26 cellular contexts compared by ENCODE assay signal in genomic region chr11:75238595-75239245, GRCh38. TPM values are rescaled to one million over a fixed set of nuclear protein-coding genes. Genes with fewer than 3 reads are reported as not detected.
DNase-seq lines count a peak whose midpoint lies in the region; ATAC-seq and TF ChIP-seq lines count a peak whose summit lies in the region.
"Had no signal": no experiment of that assay in that cellular context is flagged by ENCODE, and none has a peak within 500 bp of the region (broad histone marks: within the 10 kb centered on the region; RNA-seq: fewer than 3 reads in every experiment).

No MANE protein-coding gene starts in this region.

- no peaks in the 10 kb centered on the region for H3K9me3 ChIP-seq in Caco-2

- H4K20me1 ChIP-seq in GM23338 (replicated peaks; ENCODE audit: insufficient read depth) = no peaks in the 10 kb centered on the region

- no peak overlapping the region for H3K27ac Mint-ChIP-seq in Caco-2 (ENCODE audit: unreplicated experiment)
- H3K27ac Mint-ChIP-seq in progenitor cell of endocrine pancreas = no peak overlapping the region
- no peak overlapping the region for H3K27ac Mint-ChIP-seq in GM23338
- H3K27ac Mint-ChIP-seq: CD14-positive monocyte had no signal

- no peaks in the 10 kb centered on the region for H3K4me1 Mint-ChIP-seq in Caco-2 (ENCODE audit: low read depth, unreplicated experiment)
- peaks cover 3% of the 10 kb centered on the region for H3K4me1 Mint-ChIP-seq in progenitor cell of endocrine pancreas (ENCODE audit: low read depth)
- H3K4me1 Mint-ChIP-seq in GM23338 = peaks cover 45% of the 10 kb centered on the region
- H3K4me1 Mint-ChIP-seq in activated T-cell treated with anti-CD3 and anti-CD28 coated beads, Interleukin-2, amount 50 U/mL, for 4 hours (ENCODE audit: low read depth) = peaks cover 8% of the 10 kb centered on the region

- no peak for ATAC-seq in GM23338
- ATAC-seq in activated T-cell treated with anti-CD3 and anti-CD28 coated beads, Interleukin-2, amount 50 U/mL, for 4 hours = no peak
- ATAC-seq: GM12878, HCT116 had no signal

- H3K9me3 Mint-ChIP-seq in Caco-2 (ENCODE audit: unreplicated experiment) = peaks cover 5% of the 10 kb centered on the region
- H3K9me3 Mint-ChIP-seq in progenitor cell of endocrine pancreas (ENCODE audit: low read depth) = no peaks in the 10 kb centered on the region
- H3K9me3 Mint-ChIP-seq in GM23338 = no peaks in the 10 kb centered on the region
- H3K9me3 Mint-ChIP-seq in activated T-cell treated with anti-CD3 and anti-CD28 coated beads, Interleukin-2, amount 50 U/mL, for 4 hours = no peaks in the 10 kb centered on the region

- no peaks in the 10 kb centered on the region for H3K79me2 ChIP-seq in GM23338 (replicated peaks; ENCODE audit: insufficient read depth)

- CTCF ChIA-PET in Caco-2 (lab: Charles Lee) = interaction anchor here (0.5 to 14.2 kb wide), 7 partner anchors 9 to 96 kb away, joined by 3 to 437 read pairs (median 6); no protein-coding TSS in a partner anchor

- no peak overlapping the region for H3K4me2 ChIP-seq in GM23338
- H3K4me2 ChIP-seq: KMS-11, PC-9 had no signal

- peaks cover 30% of the 10 kb centered on the region for H3K27me3 Mint-ChIP-seq in Caco-2 (ENCODE audit: insufficient read depth, unreplicated experiment)
- H3K27me3 Mint-ChIP-seq in progenitor cell of endocrine pancreas = peaks cover 69% of the 10 kb centered on the region
- peaks cover 41% of the 10 kb centered on the region for H3K27me3 Mint-ChIP-seq in GM23338 (ENCODE audit: insufficient read depth, low read depth, poor library complexity)
- H3K27me3 Mint-ChIP-seq in activated T-cell treated with anti-CD3 and anti-CD28 coated beads, Interleukin-2, amount 50 U/mL, for 4 hours (ENCODE audit: low read depth) = peaks cover 41% of the 10 kb centered on the region

- BruUV-seq in Caco-2 (replicated peaks; lab: Mats Ljungman, UMichigan) = no TSS peak

- no peaks in the 10 kb centered on the region for H3K36me3 ChIP-seq in Caco-2 (ENCODE audit: control insufficient read depth, insufficient read depth, low read length)
- H3K36me3 ChIP-seq in GM23338 (ENCODE audit: insufficient read depth) = no peaks in the 10 kb centered on the region

- H3K27ac ChIP-seq in coronary artery (no peak overlapping the region), GM23338 (ENCODE audit: low read depth) (no peak overlapping the region)
- H3K27ac ChIP-seq: KMS-11, PC-9 had no signal

- POLR2A ChIA-PET in Caco-2 (lab: Charles Lee) = no interaction called here

- no peaks in the 10 kb centered on the region for H3K9me2 ChIP-seq in GM23338 (ENCODE audit: insufficient read depth)

- H2AFZ ChIP-seq in GM23338 = no peak overlapping the region
- H2AFZ ChIP-seq: PC-9 had no signal

- intact Hi-C loops in Caco-2 (cut with micrococcal nuclease; ENCODE audit: unreplicated experiment) = no loop called here

- peak overlapping the region; percentile 38 for H3K4me3 Mint-ChIP-seq in Caco-2 (ENCODE audit: unreplicated experiment)
- peak overlapping the region; percentile 44 for H3K4me3 Mint-ChIP-seq in progenitor cell of endocrine pancreas (ENCODE audit: low read depth)
- no peak overlapping the region for H3K4me3 Mint-ChIP-seq in GM23338
- no peak overlapping the region for H3K4me3 Mint-ChIP-seq in activated T-cell treated with anti-CD3 and anti-CD28 coated beads, Interleukin-2, amount 50 U/mL, for 4 hours

- H3F3A ChIP-seq in GM23338 (replicated peaks; ENCODE audit: low read depth) = no peaks in the 10 kb centered on the region

- peaks cover 6% of the 10 kb centered on the region for H3K27me3 ChIP-seq in Caco-2 (replicated peaks; ENCODE audit: control insufficient read depth, insufficient read depth, low read length)
- peaks cover 43% of the 10 kb centered on the region for H3K27me3 ChIP-seq in GM23338 (ENCODE audit: insufficient read depth)

- TF ChIP-seq CTCF in Caco-2 (IDR thresholded peaks at IDR 0.05; ENCODE audit: insufficient read depth in 1 of 2, low read depth in 1 of 2, low read length in 1 of 2, severe bottlenecking in 1 of 2, unreplicated experiment in 1 of 2) = no peak
- TF ChIP-seq CTCF in coronary artery (IDR thresholded peaks at IDR 0.05) = no peak
- TF ChIP-seq CTCF in progenitor cell of endocrine pancreas (IDR thresholded peaks at IDR 0.05; ENCODE audit: unreplicated experiment) = no peak
- TF ChIP-seq CTCF in GM23338 (conservative IDR thresholded peaks at IDR 0.05; ENCODE audit: low read depth in 2 of 2) = no peak

- H3K4me3 ChIP-seq in Caco-2 (ENCODE audit: low read depth, low read length) (no peak overlapping the region), coronary artery (no peak overlapping the region), GM23338 (no peak overlapping the region)
- H3K4me3 ChIP-seq: GM12878, PC-9 had no signal

- no peaks in the 10 kb centered on the region for H3K36me3 Mint-ChIP-seq in Caco-2 (ENCODE audit: insufficient read depth, unreplicated experiment)
- no peaks in the 10 kb centered on the region for H3K36me3 Mint-ChIP-seq in progenitor cell of endocrine pancreas (ENCODE audit: insufficient read depth)
- H3K36me3 Mint-ChIP-seq in GM23338 (ENCODE audit: low read depth) = no peaks in the 10 kb centered on the region
- H3K36me3 Mint-ChIP-seq in activated T-cell treated with anti-CD3 and anti-CD28 coated beads, Interleukin-2, amount 50 U/mL, for 4 hours (ENCODE audit: insufficient read depth) = no peaks in the 10 kb centered on the region

- DNase-seq in activated CD8-positive, alpha-beta memory T cell treated with anti-CD3 and anti-CD28 coated beads for 24 hours = peak; percentile 53
- DNase-seq in activated CD8-positive, alpha-beta memory T cell treated with anti-CD3 and anti-CD28 coated beads, Interleukin-2, amount 50 U/mL, for 4 hours = no peak
- DNase-seq in Caco-2 (no peak), coronary artery (ENCODE audit: low spot score) (peak; percentile 22), progenitor cell of endocrine pancreas (ENCODE audit: low spot score, unreplicated experiment) (no peak), GM23338 (ENCODE audit: low spot score) (no peak)
- DNase-seq in activated T-cell treated with anti-CD3 and anti-CD28 coated beads, Interleukin-2, amount 50 U/mL, for 4 hours = no peak
- no peak for DNase-seq in stimulated activated CD4-positive, alpha-beta T cell treated with anti-CD3 and anti-CD28 coated beads, Interleukin-4, amount 100 ng/mL, for 1 hour
- DNase-seq: AML-193, DMS79 treated with DMSO at 0.1 percent for 48 hours, IMR-90, NCI-H1092 treated with DMSO at 0.1 percent for 48 hours, NCI-H146, NCI-H2029, NCI-H226, NCI-H510A treated with DMSO at 0.1 percent for 48 hours, NCI-H748 treated with DMSO at 0.1 percent for 48 hours, PC-9, RPMI8226, SHP77 had no signal

- H3K4me1 ChIP-seq in Caco-2 (peaks cover 10% of the 10 kb centered on the region; the same call in 1 of the 2 replicates), GM23338 (ENCODE audit: insufficient read depth) (peaks cover 19% of the 10 kb centered on the region)

TF ChIP-seq in GM23338, 12 proteins besides CTCF, POLR2A, EP300 and RAD21:
- no peak for TF ChIP-seq STAT1 (IDR thresholded peaks at IDR 0.05; ENCODE audit: unreplicated experiment)
TF ChIP-seq in GM23338: peak in this region for 0.

RNA-seq across cellular contexts. Expression of gene TPBGL, which starts 1.9 kb away (rescaled TPM):
- total RNA-seq in Caco-2 (2022) (0.18 and 0.19 TPM in 2 replicates), progenitor cell of endocrine pancreas (0.11 TPM in 1 of 2 replicates, not detected in the other)
- 0.16 and 0.21 TPM in 2 replicates for total RNA-seq in GM23338 (2014; rRNA removed; shearing (Covaris generic))
- 0.08 and 0.40 TPM in 2 replicates for polyA plus RNA-seq in GM23338 (2016; fragmentation: Nextera tagmentation; extraction: Ambion mirVana)
- under 1 TPM; 0.22 to 0.47 (median 0.40) TPM for total RNA-seq in activated T-cell treated with anti-CD3 and anti-CD28 coated beads, Interleukin-2, amount 50 U/mL, for 4 hours
- total RNA-seq: A172, GM12878, IMR-90, PC-9 had no signal
- polyA plus RNA-seq: AG04450, CD14-positive monocyte, GM12878, IMR-90 had no signal

Comparison
In these comparisons a context has a peak if more than half of its experiments do, and no peak if none do; other contexts are left out.
1. DNase-seq: peak in activated CD8-positive, alpha-beta memory T cell treated with anti-CD3 and anti-CD28 coated beads for 24 hours (single experiment) and coronary artery (single experiment); none in activated CD8-positive, alpha-beta memory T cell treated with anti-CD3 and anti-CD28 coated beads, Interleukin-2, amount 50 U/mL, for 4 hours (single experiment), Caco-2 (0 of 2), progenitor cell of endocrine pancreas (single experiment), GM23338 (single experiment), activated T-cell treated with anti-CD3 and anti-CD28 coated beads, Interleukin-2, amount 50 U/mL, for 4 hours (single experiment) and stimulated activated CD4-positive, alpha-beta T cell treated with anti-CD3 and anti-CD28 coated beads, Interleukin-4, amount 100 ng/mL, for 1 hour (single experiment).
2. H3K4me3 Mint-ChIP-seq: peak in Caco-2 (single experiment) and progenitor cell of endocrine pancreas (single experiment); none in GM23338 (single experiment) and activated T-cell treated with anti-CD3 and anti-CD28 coated beads, Interleukin-2, amount 50 U/mL, for 4 hours (single experiment).